In the genomic region with DNA sequence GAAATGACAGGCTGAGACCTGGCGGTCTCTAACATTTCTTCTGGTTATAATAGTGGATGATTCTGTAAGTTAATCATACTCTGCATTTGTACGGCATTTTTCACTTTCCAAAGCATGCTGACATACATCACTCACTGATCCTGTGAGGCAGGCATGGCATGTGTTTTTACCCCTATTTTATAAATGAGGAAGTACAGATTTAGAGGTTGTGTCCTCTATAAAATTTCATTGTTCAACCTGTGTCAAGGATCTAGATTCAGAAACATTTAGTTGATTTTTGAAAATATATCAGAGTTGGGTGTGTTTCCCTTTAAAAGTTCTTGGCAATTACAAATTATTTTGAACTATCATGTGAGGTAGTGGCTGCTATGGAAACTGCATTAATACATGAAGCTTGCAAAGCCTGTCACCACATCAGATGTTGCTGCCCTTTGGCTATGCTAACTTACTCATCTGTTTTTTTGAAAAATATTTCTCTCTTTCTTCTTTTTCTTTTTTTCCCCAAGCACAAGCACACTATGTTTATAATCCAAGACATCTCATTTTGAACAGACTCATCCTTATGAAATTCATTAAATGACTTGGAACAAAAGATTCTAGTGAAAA, we compare ENCODE assay signal across 14 cellular contexts.
A peak's percentile ranks its signal among the peaks of the same experiment; 100 is the strongest.
DNase-seq lines count a peak whose midpoint lies in the region; ATAC-seq and TF ChIP-seq lines count a peak whose summit lies in the region.
"Had no signal": no experiment of that assay in that cellular context is flagged by ENCODE, and none has a peak within 500 bp of the region (broad histone marks: within the 10 kb centered on the region; RNA-seq: fewer than 3 reads in every experiment).

No MANE protein-coding gene starts in this region.

- TF ChIP-seq CTCF in brain (conservative IDR thresholded peaks at IDR 0.05) (no peak), hepatocyte (IDR thresholded peaks at IDR 0.05; ENCODE audit: poor library complexity) (no peak)

- H3K79me2 ChIP-seq in hepatocyte: no peaks in the 10 kb centered on the region

- ATAC-seq in GM18520 (IDR thresholded peaks at IDR 0.05; ENCODE audit: unreplicated experiment): no peak
- ATAC-seq: right lobe of liver had no signal

- no peak overlapping the region for H2AFZ ChIP-seq in hepatocyte

- 87% methylated on average over 2 of the region's 2 CpGs for WGBS in hepatocyte (ENCODE audit: low lambda C conversion rate, missing lambda C conversion rate)

- no peaks in the 10 kb centered on the region for H3K36me3 ChIP-seq in hepatocyte (replicated peaks; ENCODE audit: insufficient read depth, low read depth)
- H3K36me3 ChIP-seq: BLaER1, right lobe of liver had no signal

- no peak overlapping the region for H3K4me2 ChIP-seq in hepatocyte
- H3K4me2 ChIP-seq: BLaER1 had no signal

- H3K36me3 Mint-ChIP-seq in brain: no peaks in the 10 kb centered on the region

- no peak overlapping the region for H3K27ac ChIP-seq in hepatocyte
- H3K27ac ChIP-seq: BLaER1, dorsolateral prefrontal cortex, right lobe of liver had no signal

- peak overlapping the region in 4 of 5 experiments; percentile 11 to 40 (median 26) for H3K4me3 Mint-ChIP-seq in brain
- H3K4me3 Mint-ChIP-seq: activated CD4-positive, alpha-beta memory T cell treated with anti-CD3 and anti-CD28 coated beads, Interleukin-2, amount 10 ng/mL, durations not matched to agents 7 days and 5 days; activated naive CD4-positive, alpha-beta T cell treated with anti-CD3 and anti-CD28 coated beads for 36 hours had no signal

- peaks cover 47% of the 10 kb centered on the region for H3K4me1 Mint-ChIP-seq in brain
- H3K4me1 Mint-ChIP-seq: activated CD4-positive, alpha-beta memory T cell treated with anti-CD3 and anti-CD28 coated beads, Interleukin-2, amount 10 ng/mL, durations not matched to agents 7 days and 5 days had no signal

- H4K20me1 ChIP-seq in hepatocyte (ENCODE audit: insufficient read depth, poor library complexity, severe bottlenecking): no peaks in the 10 kb centered on the region
- H4K20me1 ChIP-seq: BLaER1 had no signal

- peak overlapping the region; percentile 49 to 98 (median 66) for H3K27ac Mint-ChIP-seq in brain
- H3K27ac Mint-ChIP-seq: activated CD4-positive, alpha-beta memory T cell treated with anti-CD3 and anti-CD28 coated beads, Interleukin-2, amount 10 ng/mL, durations not matched to agents 7 days and 5 days; activated naive CD4-positive, alpha-beta T cell treated with anti-CD3 and anti-CD28 coated beads for 36 hours had no signal

- no peak overlapping the region for H3K4me3 ChIP-seq in hepatocyte
- H3K4me3 ChIP-seq: BLaER1, dorsolateral prefrontal cortex, right lobe of liver had no signal

- peaks cover 5% of the 10 kb centered on the region for H3K4me1 ChIP-seq in hepatocyte (ENCODE audit: insufficient read depth)
- H3K4me1 ChIP-seq: BLaER1, right lobe of liver had no signal

- no peaks in the 10 kb centered on the region for H3K9me3 Mint-ChIP-seq in brain
- H3K9me3 Mint-ChIP-seq: activated CD4-positive, alpha-beta memory T cell treated with anti-CD3 and anti-CD28 coated beads, Interleukin-2, amount 10 ng/mL, durations not matched to agents 7 days and 5 days had no signal

- DNase-seq in AG08395 (ENCODE audit: low spot score): peak; percentile 57
- DNase-seq in HPDE6-E6E7 (ENCODE audit: extremely low spot score): peak; percentile 33
- peak; percentile 31 for DNase-seq in hepatocyte (ENCODE audit: low spot score)
- DNase-seq in stimulated activated CD4-positive, alpha-beta T cell treated with anti-CD3 and anti-CD28 coated beads, Interleukin-1b, Interleukin-23, amount 100 ng/mL, for 48 hours: no peak
- no peak for DNase-seq in SHP77 (lab: John Stamatoyannopoulos, UW)
- DNase-seq in DMS153 treated with DMSO at 0.1 percent for 48 hours (lab: John Stamatoyannopoulos, UW; ENCODE audit: unreplicated experiment): no peak
- DNase-seq: activated CD4-positive, alpha-beta memory T cell treated with anti-CD3 and anti-CD28 coated beads, Interleukin-2, amount 10 ng/mL, durations not matched to agents 7 days and 5 days; activated naive CD4-positive, alpha-beta T cell treated with anti-CD3 and anti-CD28 coated beads for 36 hours; dorsolateral prefrontal cortex; right lobe of liver; T-helper 1 cell had no signal

- H3K9me3 ChIP-seq in hepatocyte (ENCODE audit: low read depth): no peaks in the 10 kb centered on the region
- H3K9me3 ChIP-seq: BLaER1, right lobe of liver had no signal

- H3K27me3 ChIP-seq in hepatocyte: no peaks in the 10 kb centered on the region
- H3K27me3 ChIP-seq: BLaER1, dorsolateral prefrontal cortex, right lobe of liver had no signal

- no peaks in the 10 kb centered on the region for H3K9me2 ChIP-seq in hepatocyte (replicated peaks; ENCODE audit: insufficient read depth)

- no peaks in the 10 kb centered on the region for H3K27me3 Mint-ChIP-seq in brain
- H3K27me3 Mint-ChIP-seq: activated CD4-positive, alpha-beta memory T cell treated with anti-CD3 and anti-CD28 coated beads, Interleukin-2, amount 10 ng/mL, durations not matched to agents 7 days and 5 days had no signal

Comparison
In these comparisons a context has a peak if more than half of its experiments do, and no peak if none do; other contexts are left out.
1. DNase-seq: peak in AG08395 (single experiment), HPDE6-E6E7 (single experiment) and hepatocyte (single experiment); none in stimulated activated CD4-positive, alpha-beta T cell treated with anti-CD3 and anti-CD28 coated beads, Interleukin-1b, Interleukin-23, amount 100 ng/mL, for 48 hours (single experiment), SHP77 (0 of 2) and DMS153 treated with DMSO at 0.1 percent for 48 hours (single experiment).